In genomic region chr16:77761204-77761603, GRCh38 we compare ENCODE assay signal across 21 cellular contexts. TPM values are rescaled to one million over a fixed set of nuclear protein-coding genes. Genes with fewer than 3 reads are reported as not detected.
A peak's percentile ranks its signal among the peaks of the same experiment; 100 is the strongest.
DNase-seq lines count a peak whose midpoint lies in the region; ATAC-seq, FAIRE-seq and TF ChIP-seq lines count a peak whose summit lies in the region.
"Had no signal": no experiment of that assay in that cellular context is flagged by ENCODE, and none has a peak within 500 bp of the region (broad histone marks: within the 10 kb centered on the region; RNA-seq: fewer than 3 reads in every experiment).

No MANE protein-coding gene starts in this region.

- CTCF ChIA-PET in H1 (lab: Charles Lee; ENCODE audit: partially characterized antibody): interaction anchor here (0.6 to 2.8 kb wide), 5 partner anchors 10 to 99 kb away, joined by 3 to 11 read pairs (median 3); no protein-coding TSS in a partner anchor

- no peak overlapping the region for H4K5ac ChIP-seq in H1 (ENCODE audit: insufficient read length, low read depth, low read length)

- no peak overlapping the region for H3K4me3 ChIP-seq in H1 (ENCODE audit: extremely low read depth in 1 of 4, insufficient read depth in 2 of 4, low read depth in 3 of 4, low read length in 4 of 4)
- no peak overlapping the region for H3K4me3 ChIP-seq in trophoblast cell (ENCODE audit: low read depth, low read length)
- H3K4me3 ChIP-seq in right atrium auricular region: no peak overlapping the region
- H3K4me3 ChIP-seq: SJCRH30 had no signal

- no peak overlapping the region for H2BK15ac ChIP-seq in H1 (ENCODE audit: low read length)

- H2AK5ac ChIP-seq in H1 (ENCODE audit: low read depth, low read length) (no peak overlapping the region), trophoblast cell (ENCODE audit: low read length) (no peak overlapping the region)

- no peak overlapping the region for H3K18ac ChIP-seq in H1 (ENCODE audit: extremely low read depth, low read length)
- no peak overlapping the region for H3K18ac ChIP-seq in trophoblast cell (ENCODE audit: low read length)

- H3K9me3 ChIP-seq in H1 (ENCODE audit: insufficient read depth in 2 of 2, low read depth in 1 of 2, low read length in 1 of 2) (no peaks in the 10 kb centered on the region), trophoblast cell (ENCODE audit: insufficient read depth, low read depth, low read length) (no peaks in the 10 kb centered on the region), right atrium auricular region (no peaks in the 10 kb centered on the region)
- H3K9me3 ChIP-seq: SJCRH30 had no signal

- no peak for TF ChIP-seq EP300 in H1 (IDR thresholded peaks at IDR 0.05; ENCODE audit: borderline replicate concordance in 1 of 2, low read depth in 2 of 2, low read length in 2 of 2)

- H3K14ac ChIP-seq in H1 (ENCODE audit: insufficient read length) (no peak overlapping the region), trophoblast cell (ENCODE audit: low read length) (no peak overlapping the region)

- no peak overlapping the region for H3K56ac ChIP-seq in H1 (replicated peaks; ENCODE audit: insufficient read length, low read depth, low read length)

- H4K8ac ChIP-seq in H1 (ENCODE audit: extremely low read depth, insufficient read depth, low read length) (no peak overlapping the region), trophoblast cell (ENCODE audit: low read depth, low read length) (no peak overlapping the region)

- no peak overlapping the region for H2BK120ac ChIP-seq in H1 (replicated peaks; ENCODE audit: low read depth, low read length)
- H2BK120ac ChIP-seq in trophoblast cell (ENCODE audit: insufficient read depth, low read length, poor library complexity): no peak overlapping the region

- DNase-seq in ELF-1 (ENCODE audit: low read depth, low spot score): peak; percentile 42
- peak; percentile 79 for DNase-seq in NCI-H82 (lab: John Stamatoyannopoulos, UW)
- no peak for DNase-seq in H1 (ENCODE audit: low read depth in 1 of 2, low spot score in 2 of 2)
- DNase-seq in trophoblast cell: no peak
- no peak for DNase-seq in SIG-M5 (lab: John Stamatoyannopoulos, UW)
- no peak for DNase-seq in right atrium auricular region (ENCODE audit: low spot score)
- DNase-seq: BE2C, DND-41, MV-4-11, NCI-H1105 treated with DMSO at 0.1 percent for 48 hours, NCI-H187 treated with DMSO at 0.1 percent for 48 hours, NCI-H2107, NCI-H345, NCI-H69, SJCRH30 had no signal

- H4K91ac ChIP-seq in H1 (replicated peaks; ENCODE audit: insufficient read length, low read length) (no peak overlapping the region), trophoblast cell (ENCODE audit: low read depth, low read length) (no peak overlapping the region)

- POLR2A ChIA-PET in H1 (lab: Charles Lee; ENCODE audit: partially characterized antibody): no interaction called here

- no peak overlapping the region for H4K12ac ChIP-seq in trophoblast cell (ENCODE audit: low read depth, low read length)

- H3K4ac ChIP-seq in H1 (replicated peaks; ENCODE audit: insufficient read length, low read depth, low read length) (no peak overlapping the region), trophoblast cell (ENCODE audit: low read depth, low read length) (no peak overlapping the region)

- no peak for TF ChIP-seq POLR2A in H1 (IDR thresholded peaks at IDR 0.05; ENCODE audit: control extremely low read depth in 1 of 2, low read depth in 2 of 2, low read length in 2 of 2)

- H3K27ac ChIP-seq in H1 (ENCODE audit: low read depth, low read length) (no peak overlapping the region), trophoblast cell (ENCODE audit: low read depth, low read length) (peak overlapping the region; percentile 82), right atrium auricular region (no peak overlapping the region)
- H3K27ac ChIP-seq: SJCRH30 had no signal

- H3K9ac ChIP-seq in H1 (replicated peaks in 1 of 4; ENCODE audit: extremely low read depth in 1 of 4, low read depth in 3 of 4, low read length in 3 of 4): no peak overlapping the region
- H3K9ac ChIP-seq in trophoblast cell (ENCODE audit: low read length): no peak overlapping the region

- 87% methylated on average over 1 of the region's 1 CpG; no CpG with 5 or more reads in 1 of the 2 experiments for WGBS in H1 (ENCODE audit: extremely low coverage in 1 of 2, insufficient coverage in 1 of 2, insufficient read length in 1 of 2, insufficient replicate concordance in 2 of 2, low coverage in 1 of 2, low lambda C conversion rate in 2 of 2, missing lambda C conversion rate in 1 of 2), 2 experiments
- WGBS in trophoblast cell (ENCODE audit: extremely low coverage, insufficient coverage, insufficient read length): no CpG with 5 or more reads among the region's 1 CpG

- no peak for TF ChIP-seq CTCF in H1 (IDR thresholded peaks at IDR 0.05; ENCODE audit: control extremely low read depth in 1 of 3, insufficient read depth in 1 of 3, low read depth in 1 of 3, low read length in 3 of 3)
- TF ChIP-seq CTCF in right atrium auricular region (IDR thresholded peaks at IDR 0.05): no peak

- H3K23me2 ChIP-seq in H1 (ENCODE audit: low read depth, low read length): no peaks in the 10 kb centered on the region

- no peaks in the 10 kb centered on the region for H3K79me2 ChIP-seq in H1 (ENCODE audit: control insufficient read depth in 1 of 2, insufficient read depth in 2 of 2, low read length in 2 of 2)
- no peaks in the 10 kb centered on the region for H3K79me2 ChIP-seq in trophoblast cell (ENCODE audit: control insufficient read depth, insufficient read depth, low read length, poor library complexity)

- no peak overlapping the region for H3K23ac ChIP-seq in H1 (ENCODE audit: insufficient read length)
- no peak overlapping the region for H3K23ac ChIP-seq in trophoblast cell (ENCODE audit: low read length)

- H2AFZ ChIP-seq in H1 (ENCODE audit: low read length) (0 out of 2 replicates have a peak overlapping the region, but pooled peaks have one; percentile 5), trophoblast cell (ENCODE audit: insufficient read depth, low read length, poor library complexity) (no peak overlapping the region)

- H2BK5ac ChIP-seq in H1 (ENCODE audit: low read depth, low read length) (no peak overlapping the region), trophoblast cell (ENCODE audit: low read depth, low read length, poor library complexity) (no peak overlapping the region)

- no peaks in the 10 kb centered on the region for H3K79me1 ChIP-seq in H1 (ENCODE audit: low read depth, low read length)
- H3K79me1 ChIP-seq in trophoblast cell (ENCODE audit: low read length): peaks cover 9% of the 10 kb centered on the region

- H3K4me1 ChIP-seq in H1 (replicated peaks in 1 of 4; ENCODE audit: control insufficient read depth in 3 of 4, insufficient read depth in 4 of 4, low read length in 3 of 4) (no peaks in the 10 kb centered on the region), trophoblast cell (ENCODE audit: control insufficient read depth in 1 of 2, insufficient read depth in 2 of 2, low read length in 2 of 2) (peaks cover 15% of the 10 kb centered on the region in 2 experiments), right atrium auricular region (peaks cover 0 to 4% of the 10 kb centered on the region in 2 donors)
- H3K4me1 ChIP-seq: BE2C, SJCRH30 had no signal

- H3K36me3 ChIP-seq in H1 (ENCODE audit: control insufficient read depth in 2 of 4, insufficient read depth in 4 of 4, low read length in 3 of 4) (no peaks in the 10 kb centered on the region), trophoblast cell (ENCODE audit: control insufficient read depth in 1 of 2, insufficient read depth in 2 of 2, low read length in 2 of 2) (no peaks in the 10 kb centered on the region), right atrium auricular region (no peaks in the 10 kb centered on the region)
- H3K36me3 ChIP-seq: BE2C, SJCRH30 had no signal

- H4K20me1 ChIP-seq in H1 (replicated peaks in 1 of 2; ENCODE audit: control insufficient read depth in 1 of 2, insufficient read depth in 2 of 2, low read length in 2 of 2): no peaks in the 10 kb centered on the region

- H3K27me3 ChIP-seq in H1 (replicated peaks in 1 of 4; ENCODE audit: control insufficient read depth in 3 of 4, extremely low read depth in 1 of 4, insufficient read depth in 3 of 4, low read length in 3 of 4) (peaks cover 0 to 2% (median 0%) of the 10 kb centered on the region in 4 experiments; a peak in 1 of 7 replicates), trophoblast cell (ENCODE audit: insufficient read depth, low read length) (no peaks in the 10 kb centered on the region), right atrium auricular region (no peaks in the 10 kb centered on the region)
- H3K27me3 ChIP-seq: BE2C, SJCRH30 had no signal

- H3K4me2 ChIP-seq in H1 (ENCODE audit: insufficient read depth in 1 of 2, low read depth in 2 of 2, low read length in 2 of 2) (no peak overlapping the region), trophoblast cell (ENCODE audit: low read length) (no peak overlapping the region)

- H2BK20ac ChIP-seq in H1 (ENCODE audit: low read length): no peak overlapping the region

- TF ChIP-seq RAD21 in H1 (IDR thresholded peaks at IDR 0.05 in 1 of 2, conservative IDR thresholded peaks at IDR 0.05 in 1 of 2; ENCODE audit: low read depth in 2 of 2, low read length in 2 of 2): no peak

- no peak for ATAC-seq in GM21619 (IDR thresholded peaks at IDR 0.05; ENCODE audit: unreplicated experiment)
- ATAC-seq in GM18907 (IDR thresholded peaks at IDR 0.05; ENCODE audit: unreplicated experiment): no peak
- ATAC-seq: Panc1 had no signal

- FAIRE-seq in H1 (lab: Jason Lieb, UNC): no peak
- FAIRE-seq: GM12891 had no signal

- H2BK12ac ChIP-seq in H1 (ENCODE audit: low read depth, low read length) (no peak overlapping the region), trophoblast cell (ENCODE audit: low read length) (no peak overlapping the region)

RNA-seq across cellular contexts. Expression of gene VAT1L, which starts 27.2 kb away (rescaled TPM):
- total RNA-seq in H1 (2021; fragmentation: NEBNext Ultra II Directional; extraction: Animal tissue kit (Norgen Biotek cat#: 25700)): 48.2 and 49.6 TPM in 2 replicates
- 29.8 and 46.3 TPM in 2 replicates for polyA plus RNA-seq in H1 (2011; rRNA removed)
- polyA plus RNA-seq in H1 (2011; cell fraction: cytosol; rRNA removed): 50.4 TPM
- polyA plus RNA-seq in H1 (2011; cell fraction: nucleus; rRNA removed): 25.5 TPM
- polyA plus RNA-seq in H1 (2012, experiment 1 of 2): 46.4 to 61.9 TPM (median 49.3 TPM) in 4 replicates
- polyA plus RNA-seq in H1 (2012, experiment 2 of 2): 8.8 TPM
- polyA plus RNA-seq in H1 (2013, experiment 1 of 2): 19.2 TPM
- polyA plus RNA-seq in H1 (2013, experiment 2 of 2): 21.0 TPM
- 63.8 and 72.6 TPM in 2 replicates for polyA minus RNA-seq in H1 (2011; rRNA and poly(A)+ RNA removed)
- 31.2 TPM for polyA minus RNA-seq in H1 (2011; cell fraction: cytosol; rRNA and poly(A)+ RNA removed)
- polyA minus RNA-seq in H1 (2011; cell fraction: nucleus; rRNA and poly(A)+ RNA removed): 26.2 TPM
- 2.1 and 2.6 TPM in 2 replicates for polyA plus RNA-seq in trophoblast cell (2013)
- total RNA-seq in right atrium auricular region: 10 to 100 TPM; 10.3 to 20.6 TPM
- total RNA-seq: G401, SJCRH30 had no signal
- polyA plus RNA-seq: IgD-negative memory B cell had no signal

RNA-seq across cellular contexts. Expression of gene NUDT7, which starts 38.9 kb away (rescaled TPM):
- total RNA-seq in H1 (2021; fragmentation: NEBNext Ultra II Directional; extraction: Animal tissue kit (Norgen Biotek cat#: 25700)): 8.8 and 9.9 TPM in 2 replicates
- polyA plus RNA-seq in H1 (2011; rRNA removed): 13.7 and 19.7 TPM in 2 replicates
- 21.5 TPM for polyA plus RNA-seq in H1 (2011; cell fraction: cytosol; rRNA removed)
- 15.0 TPM for polyA plus RNA-seq in H1 (2011; cell fraction: nucleus; rRNA removed)
- 9.7 to 12.8 TPM (median 12.6 TPM) in 4 replicates for polyA plus RNA-seq in H1 (2012, experiment 1 of 2)
- polyA plus RNA-seq in H1 (2012, experiment 2 of 2): 4.0 TPM
- polyA plus RNA-seq in H1 (2013, experiment 1 of 2): 9.6 TPM
- polyA plus RNA-seq in H1 (2013, experiment 2 of 2): 10.7 TPM
- polyA minus RNA-seq in H1 (2011; rRNA and poly(A)+ RNA removed): 14.2 and 16.1 TPM in 2 replicates
- 10.3 TPM for polyA minus RNA-seq in H1 (2011; cell fraction: cytosol; rRNA and poly(A)+ RNA removed)
- 9.3 TPM for polyA minus RNA-seq in H1 (2011; cell fraction: nucleus; rRNA and poly(A)+ RNA removed)
- polyA plus RNA-seq in trophoblast cell (2013): 4.1 TPM in 2 replicates
- total RNA-seq in right atrium auricular region: 10 to 100 TPM; 15.0 to 35.0 TPM
- total RNA-seq: SJCRH30 had no signal

Comparison
In these comparisons a context has a peak if more than half of its experiments do, and no peak if none do; other contexts are left out.
1. DNase-seq: peak in ELF-1 (single experiment) and NCI-H82 (single experiment); none in H1 (0 of 2), trophoblast cell (0 of 2), SIG-M5 (single experiment) and right atrium auricular region (single experiment).